In genomic region chr19:46842791-46843190, GRCh38 we compare ENCODE assay signal across 1 cellular context.
TF ChIP-seq lines count a peak whose summit lies in the region.

No MANE protein-coding gene starts in this region.

TF ChIP-seq in IMR-90, 13 proteins besides CTCF, POLR2A, EP300 and RAD21:
- TF ChIP-seq USF2 (IDR thresholded peaks at IDR 0.05; ENCODE audit: low read depth, low read length) = no peak
- TF ChIP-seq MAFK (IDR thresholded peaks at IDR 0.05; ENCODE audit: low read depth, low read length) = peak; percentile 35; the same call in 1 of the 2 replicates
